Comparison of ENCODE assay signal across 1 cellular context in the genomic region with DNA sequence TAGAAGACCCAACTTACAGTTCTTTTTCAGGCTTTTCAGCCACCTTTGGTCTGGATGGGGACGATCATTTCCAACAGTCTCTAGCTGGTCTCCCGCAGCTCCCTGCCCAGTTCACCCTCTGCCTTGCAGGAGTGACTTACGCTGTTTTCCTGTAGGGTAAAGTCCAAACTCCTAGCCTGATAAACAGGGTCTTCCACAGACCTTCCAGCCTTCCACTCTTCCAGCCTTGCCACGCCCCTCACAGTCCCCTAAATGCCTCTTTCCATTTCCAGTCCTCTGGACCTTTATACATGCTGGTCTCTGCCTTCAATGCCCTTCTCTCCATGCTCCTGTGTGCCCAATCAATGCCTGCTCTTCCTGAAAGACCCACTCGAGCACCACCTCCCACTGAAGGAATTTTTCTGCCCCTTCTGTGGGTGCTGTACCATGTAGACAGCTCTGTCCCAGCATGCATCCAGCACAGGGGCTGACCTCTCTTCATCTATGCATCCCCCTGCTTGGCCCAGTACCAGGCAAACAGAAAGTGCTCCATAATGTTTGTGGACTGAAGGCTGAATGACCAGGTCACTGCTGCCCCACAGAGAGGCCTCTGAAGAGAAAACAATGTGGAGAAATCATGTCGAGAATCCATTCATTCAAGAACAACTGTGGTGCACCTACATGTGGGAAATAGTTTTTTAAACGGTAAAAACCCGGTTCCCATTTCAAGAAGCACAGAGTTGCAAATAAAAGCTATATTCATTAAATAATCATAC.
TF ChIP-seq lines count a peak whose summit lies in the region.

No MANE protein-coding gene starts in this region.

TF ChIP-seq in HepG2, 621 proteins besides CTCF, POLR2A, EP300 and RAD21 (continues in another document):
- TF ChIP-seq, protein P1, sequence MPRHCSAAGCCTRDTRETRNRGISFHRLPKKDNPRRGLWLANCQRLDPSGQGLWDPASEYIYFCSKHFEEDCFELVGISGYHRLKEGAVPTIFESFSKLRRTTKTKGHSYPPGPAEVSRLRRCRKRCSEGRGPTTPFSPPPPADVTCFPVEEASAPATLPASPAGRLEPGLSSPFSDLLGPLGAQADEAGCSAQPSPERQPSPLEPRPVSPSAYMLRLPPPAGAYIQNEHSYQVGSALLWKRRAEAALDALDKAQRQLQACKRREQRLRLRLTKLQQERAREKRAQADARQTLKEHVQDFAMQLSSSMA (CRISPR knock-in tag; IDR thresholded peaks at IDR 0.05) = 0 out of 2 replicates have a peak, but pooled peaks have one; percentile 58
- TF ChIP-seq HNRNPH1 (optimal IDR thresholded peaks at IDR 0.05; ENCODE audit: low read depth, low read length) (no peak), ZNF543 (CRISPR knock-in tag; IDR thresholded peaks at IDR 0.05) (no peak), MIER2 (CRISPR knock-in tag; IDR thresholded peaks at IDR 0.05) (no peak), HDAC1 (CRISPR knock-in tag; IDR thresholded peaks at IDR 0.05) (0 out of 2 replicates have a peak, but pooled peaks have one; percentile 50), ZNF263 (CRISPR knock-in tag; IDR thresholded peaks at IDR 0.05) (0 out of 2 replicates have a peak, but pooled peaks have one; percentile 26), ZNF510 (CRISPR knock-in tag; IDR thresholded peaks at IDR 0.05; ENCODE audit: low read depth) (no peak), ATRX (CRISPR knock-in tag; IDR thresholded peaks at IDR 0.05; ENCODE audit: borderline replicate concordance) (no peak), KMT2A (CRISPR knock-in tag; IDR thresholded peaks at IDR 0.05) (0 out of 2 replicates have a peak, but pooled peaks have one; percentile 36), ZKSCAN8 (CRISPR knock-in tag; IDR thresholded peaks at IDR 0.05; ENCODE audit: borderline replicate concordance) (peak; percentile 90), ATF1 (CRISPR knock-in tag; IDR thresholded peaks at IDR 0.05) (no peak), FOSL1 (CRISPR knock-in tag; IDR thresholded peaks at IDR 0.05; ENCODE audit: borderline replicate concordance) (no peak), ZNF670 (CRISPR knock-in tag; IDR thresholded peaks at IDR 0.05; ENCODE audit: borderline replicate concordance) (no peak), HNF4A (CRISPR knock-in tag; IDR thresholded peaks at IDR 0.05) (peak; percentile 55), CBX2 (IDR thresholded peaks at IDR 0.05; ENCODE audit: low read depth, low read length) (no peak), CBX2 (CRISPR knock-in tag; IDR thresholded peaks at IDR 0.05; ENCODE audit: low read depth) (no peak), RXRA (CRISPR knock-in tag; IDR thresholded peaks at IDR 0.05) (peak; percentile 17; the same call in 1 of the 2 replicates), FOXJ3 (CRISPR knock-in tag; IDR thresholded peaks at IDR 0.05; ENCODE audit: borderline replicate concordance) (0 out of 2 replicates have a peak, but pooled peaks have one; percentile 13), SNAPC2 (CRISPR knock-in tag; IDR thresholded peaks at IDR 0.05) (no peak), GLI4 (CRISPR knock-in tag; IDR thresholded peaks at IDR 0.05; ENCODE audit: borderline replicate concordance) (no peak), RXRB (CRISPR knock-in tag; IDR thresholded peaks at IDR 0.05; ENCODE audit: borderline replicate concordance) (peak; percentile 29; the same call in 1 of the 2 replicates), ZNF605 (CRISPR knock-in tag; IDR thresholded peaks at IDR 0.05) (no peak; the same call in 1 of the 2 replicates), SOX6 (IDR thresholded peaks at IDR 0.05) (no peak), SOX6 (CRISPR knock-in tag; IDR thresholded peaks at IDR 0.05) (0 out of 2 replicates have a peak, but pooled peaks have one; percentile 14), ZNF615 (CRISPR knock-in tag; IDR thresholded peaks at IDR 0.05; ENCODE audit: borderline replicate concordance) (no peak), HOXA3 (CRISPR knock-in tag; IDR thresholded peaks at IDR 0.05) (peak; percentile 35; the same call in 1 of the 2 replicates), ATF7-NPFF (CRISPR knock-in tag; IDR thresholded peaks at IDR 0.05; ENCODE audit: low read depth) (no peak), HNF4G (IDR thresholded peaks at IDR 0.05; ENCODE audit: borderline replicate concordance, low read depth, low read length) (peak; percentile 31; the same call in 1 of the 2 replicates), HNF4G (CRISPR knock-in tag; IDR thresholded peaks at IDR 0.05; ENCODE audit: borderline replicate concordance, low read depth) (no peak), ZMYM3 (CRISPR knock-in tag; IDR thresholded peaks at IDR 0.05) (0 out of 2 replicates have a peak, but pooled peaks have one; percentile 31), ZNF644 (CRISPR knock-in tag; IDR thresholded peaks at IDR 0.05; ENCODE audit: low read depth) (peak; percentile 45; the same call in 1 of the 2 replicates), PHF8 (CRISPR knock-in tag; IDR thresholded peaks at IDR 0.05) (no peak), CCAR2 (optimal IDR thresholded peaks at IDR 0.05; ENCODE audit: low read depth, low read length) (no peak), SMAD9 (CRISPR knock-in tag; IDR thresholded peaks at IDR 0.05) (no peak), ZNF564 (CRISPR knock-in tag; IDR thresholded peaks at IDR 0.05) (no peak), ZBTB38 (CRISPR knock-in tag; IDR thresholded peaks at IDR 0.05) (0 out of 2 replicates have a peak, but pooled peaks have one; percentile 37), ZNF234 (CRISPR knock-in tag; conservative IDR thresholded peaks at IDR 0.05) (no peak), ZSCAN29 (CRISPR knock-in tag; conservative IDR thresholded peaks at IDR 0.05) (0 out of 2 replicates have a peak, but pooled peaks have one; percentile 39)
- TF ChIP-seq, protein P2, sequence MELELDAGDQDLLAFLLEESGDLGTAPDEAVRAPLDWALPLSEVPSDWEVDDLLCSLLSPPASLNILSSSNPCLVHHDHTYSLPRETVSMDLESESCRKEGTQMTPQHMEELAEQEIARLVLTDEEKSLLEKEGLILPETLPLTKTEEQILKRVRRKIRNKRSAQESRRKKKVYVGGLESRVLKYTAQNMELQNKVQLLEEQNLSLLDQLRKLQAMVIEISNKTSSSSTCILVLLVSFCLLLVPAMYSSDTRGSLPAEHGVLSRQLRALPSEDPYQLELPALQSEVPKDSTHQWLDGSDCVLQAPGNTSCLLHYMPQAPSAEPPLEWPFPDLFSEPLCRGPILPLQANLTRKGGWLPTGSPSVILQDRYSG (CRISPR knock-in tag; IDR thresholded peaks at IDR 0.05) = no peak
- TF ChIP-seq, protein P3, sequence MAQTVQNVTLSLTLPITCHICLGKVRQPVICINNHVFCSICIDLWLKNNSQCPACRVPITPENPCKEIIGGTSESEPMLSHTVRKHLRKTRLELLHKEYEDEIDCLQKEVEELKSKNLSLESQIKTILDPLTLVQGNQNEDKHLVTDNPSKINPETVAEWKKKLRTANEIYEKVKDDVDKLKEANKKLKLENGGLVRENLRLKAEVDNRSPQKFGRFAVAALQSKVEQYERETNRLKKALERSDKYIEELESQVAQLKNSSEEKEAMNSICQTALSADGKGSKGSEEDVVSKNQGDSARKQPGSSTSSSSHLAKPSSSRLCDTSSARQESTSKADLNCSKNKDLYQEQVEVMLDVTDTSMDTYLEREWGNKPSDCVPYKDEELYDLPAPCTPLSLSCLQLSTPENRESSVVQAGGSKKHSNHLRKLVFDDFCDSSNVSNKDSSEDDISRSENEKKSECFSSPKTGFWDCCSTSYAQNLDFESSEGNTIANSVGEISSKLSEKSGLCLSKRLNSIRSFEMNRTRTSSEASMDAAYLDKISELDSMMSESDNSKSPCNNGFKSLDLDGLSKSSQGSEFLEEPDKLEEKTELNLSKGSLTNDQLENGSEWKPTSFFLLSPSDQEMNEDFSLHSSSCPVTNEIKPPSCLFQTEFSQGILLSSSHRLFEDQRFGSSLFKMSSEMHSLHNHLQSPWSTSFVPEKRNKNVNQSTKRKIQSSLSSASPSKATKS (CRISPR knock-in tag; IDR thresholded peaks at IDR 0.05) = no peak
- TF ChIP-seq, protein P4, sequence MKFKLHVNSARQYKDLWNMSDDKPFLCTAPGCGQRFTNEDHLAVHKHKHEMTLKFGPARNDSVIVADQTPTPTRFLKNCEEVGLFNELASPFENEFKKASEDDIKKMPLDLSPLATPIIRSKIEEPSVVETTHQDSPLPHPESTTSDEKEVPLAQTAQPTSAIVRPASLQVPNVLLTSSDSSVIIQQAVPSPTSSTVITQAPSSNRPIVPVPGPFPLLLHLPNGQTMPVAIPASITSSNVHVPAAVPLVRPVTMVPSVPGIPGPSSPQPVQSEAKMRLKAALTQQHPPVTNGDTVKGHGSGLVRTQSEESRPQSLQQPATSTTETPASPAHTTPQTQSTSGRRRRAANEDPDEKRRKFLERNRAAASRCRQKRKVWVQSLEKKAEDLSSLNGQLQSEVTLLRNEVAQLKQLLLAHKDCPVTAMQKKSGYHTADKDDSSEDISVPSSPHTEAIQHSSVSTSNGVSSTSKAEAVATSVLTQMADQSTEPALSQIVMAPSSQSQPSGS (CRISPR knock-in tag; IDR thresholded peaks at IDR 0.05) = 0 out of 2 replicates have a peak, but pooled peaks have one; percentile 17
- TF ChIP-seq, protein P5, sequence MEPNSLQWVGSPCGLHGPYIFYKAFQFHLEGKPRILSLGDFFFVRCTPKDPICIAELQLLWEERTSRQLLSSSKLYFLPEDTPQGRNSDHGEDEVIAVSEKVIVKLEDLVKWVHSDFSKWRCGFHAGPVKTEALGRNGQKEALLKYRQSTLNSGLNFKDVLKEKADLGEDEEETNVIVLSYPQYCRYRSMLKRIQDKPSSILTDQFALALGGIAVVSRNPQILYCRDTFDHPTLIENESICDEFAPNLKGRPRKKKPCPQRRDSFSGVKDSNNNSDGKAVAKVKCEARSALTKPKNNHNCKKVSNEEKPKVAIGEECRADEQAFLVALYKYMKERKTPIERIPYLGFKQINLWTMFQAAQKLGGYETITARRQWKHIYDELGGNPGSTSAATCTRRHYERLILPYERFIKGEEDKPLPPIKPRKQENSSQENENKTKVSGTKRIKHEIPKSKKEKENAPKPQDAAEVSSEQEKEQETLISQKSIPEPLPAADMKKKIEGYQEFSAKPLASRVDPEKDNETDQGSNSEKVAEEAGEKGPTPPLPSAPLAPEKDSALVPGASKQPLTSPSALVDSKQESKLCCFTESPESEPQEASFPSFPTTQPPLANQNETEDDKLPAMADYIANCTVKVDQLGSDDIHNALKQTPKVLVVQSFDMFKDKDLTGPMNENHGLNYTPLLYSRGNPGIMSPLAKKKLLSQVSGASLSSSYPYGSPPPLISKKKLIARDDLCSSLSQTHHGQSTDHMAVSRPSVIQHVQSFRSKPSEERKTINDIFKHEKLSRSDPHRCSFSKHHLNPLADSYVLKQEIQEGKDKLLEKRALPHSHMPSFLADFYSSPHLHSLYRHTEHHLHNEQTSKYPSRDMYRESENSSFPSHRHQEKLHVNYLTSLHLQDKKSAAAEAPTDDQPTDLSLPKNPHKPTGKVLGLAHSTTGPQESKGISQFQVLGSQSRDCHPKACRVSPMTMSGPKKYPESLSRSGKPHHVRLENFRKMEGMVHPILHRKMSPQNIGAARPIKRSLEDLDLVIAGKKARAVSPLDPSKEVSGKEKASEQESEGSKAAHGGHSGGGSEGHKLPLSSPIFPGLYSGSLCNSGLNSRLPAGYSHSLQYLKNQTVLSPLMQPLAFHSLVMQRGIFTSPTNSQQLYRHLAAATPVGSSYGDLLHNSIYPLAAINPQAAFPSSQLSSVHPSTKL (CRISPR knock-in tag; IDR thresholded peaks at IDR 0.05) = peak; percentile 30; the same call in 1 of the 2 replicates
- TF ChIP-seq, protein P6, sequence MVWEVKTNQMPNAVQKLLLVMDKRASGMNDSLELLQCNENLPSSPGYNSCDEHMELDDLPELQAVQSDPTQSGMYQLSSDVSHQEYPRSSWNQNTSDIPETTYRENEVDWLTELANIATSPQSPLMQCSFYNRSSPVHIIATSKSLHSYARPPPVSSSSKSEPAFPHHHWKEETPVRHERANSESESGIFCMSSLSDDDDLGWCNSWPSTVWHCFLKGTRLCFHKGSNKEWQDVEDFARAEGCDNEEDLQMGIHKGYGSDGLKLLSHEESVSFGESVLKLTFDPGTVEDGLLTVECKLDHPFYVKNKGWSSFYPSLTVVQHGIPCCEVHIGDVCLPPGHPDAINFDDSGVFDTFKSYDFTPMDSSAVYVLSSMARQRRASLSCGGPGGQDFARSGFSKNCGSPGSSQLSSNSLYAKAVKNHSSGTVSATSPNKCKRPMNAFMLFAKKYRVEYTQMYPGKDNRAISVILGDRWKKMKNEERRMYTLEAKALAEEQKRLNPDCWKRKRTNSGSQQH (CRISPR knock-in tag; IDR thresholded peaks at IDR 0.05; ENCODE audit: low read depth) = peak; percentile 78; the same call in 1 of the 2 replicates
- TF ChIP-seq, protein P7, sequence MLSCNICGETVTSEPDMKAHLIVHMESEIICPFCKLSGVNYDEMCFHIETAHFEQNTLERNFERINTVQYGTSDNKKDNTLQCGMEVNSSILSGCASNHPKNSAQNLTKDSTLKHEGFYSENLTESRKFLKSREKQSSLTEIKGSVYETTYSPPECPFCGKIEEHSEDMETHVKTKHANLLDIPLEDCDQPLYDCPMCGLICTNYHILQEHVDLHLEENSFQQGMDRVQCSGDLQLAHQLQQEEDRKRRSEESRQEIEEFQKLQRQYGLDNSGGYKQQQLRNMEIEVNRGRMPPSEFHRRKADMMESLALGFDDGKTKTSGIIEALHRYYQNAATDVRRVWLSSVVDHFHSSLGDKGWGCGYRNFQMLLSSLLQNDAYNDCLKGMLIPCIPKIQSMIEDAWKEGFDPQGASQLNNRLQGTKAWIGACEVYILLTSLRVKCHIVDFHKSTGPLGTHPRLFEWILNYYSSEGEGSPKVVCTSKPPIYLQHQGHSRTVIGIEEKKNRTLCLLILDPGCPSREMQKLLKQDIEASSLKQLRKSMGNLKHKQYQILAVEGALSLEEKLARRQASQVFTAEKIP (CRISPR knock-in tag; IDR thresholded peaks at IDR 0.05; ENCODE audit: borderline replicate concordance) = no peak
- TF ChIP-seq, protein P8, sequence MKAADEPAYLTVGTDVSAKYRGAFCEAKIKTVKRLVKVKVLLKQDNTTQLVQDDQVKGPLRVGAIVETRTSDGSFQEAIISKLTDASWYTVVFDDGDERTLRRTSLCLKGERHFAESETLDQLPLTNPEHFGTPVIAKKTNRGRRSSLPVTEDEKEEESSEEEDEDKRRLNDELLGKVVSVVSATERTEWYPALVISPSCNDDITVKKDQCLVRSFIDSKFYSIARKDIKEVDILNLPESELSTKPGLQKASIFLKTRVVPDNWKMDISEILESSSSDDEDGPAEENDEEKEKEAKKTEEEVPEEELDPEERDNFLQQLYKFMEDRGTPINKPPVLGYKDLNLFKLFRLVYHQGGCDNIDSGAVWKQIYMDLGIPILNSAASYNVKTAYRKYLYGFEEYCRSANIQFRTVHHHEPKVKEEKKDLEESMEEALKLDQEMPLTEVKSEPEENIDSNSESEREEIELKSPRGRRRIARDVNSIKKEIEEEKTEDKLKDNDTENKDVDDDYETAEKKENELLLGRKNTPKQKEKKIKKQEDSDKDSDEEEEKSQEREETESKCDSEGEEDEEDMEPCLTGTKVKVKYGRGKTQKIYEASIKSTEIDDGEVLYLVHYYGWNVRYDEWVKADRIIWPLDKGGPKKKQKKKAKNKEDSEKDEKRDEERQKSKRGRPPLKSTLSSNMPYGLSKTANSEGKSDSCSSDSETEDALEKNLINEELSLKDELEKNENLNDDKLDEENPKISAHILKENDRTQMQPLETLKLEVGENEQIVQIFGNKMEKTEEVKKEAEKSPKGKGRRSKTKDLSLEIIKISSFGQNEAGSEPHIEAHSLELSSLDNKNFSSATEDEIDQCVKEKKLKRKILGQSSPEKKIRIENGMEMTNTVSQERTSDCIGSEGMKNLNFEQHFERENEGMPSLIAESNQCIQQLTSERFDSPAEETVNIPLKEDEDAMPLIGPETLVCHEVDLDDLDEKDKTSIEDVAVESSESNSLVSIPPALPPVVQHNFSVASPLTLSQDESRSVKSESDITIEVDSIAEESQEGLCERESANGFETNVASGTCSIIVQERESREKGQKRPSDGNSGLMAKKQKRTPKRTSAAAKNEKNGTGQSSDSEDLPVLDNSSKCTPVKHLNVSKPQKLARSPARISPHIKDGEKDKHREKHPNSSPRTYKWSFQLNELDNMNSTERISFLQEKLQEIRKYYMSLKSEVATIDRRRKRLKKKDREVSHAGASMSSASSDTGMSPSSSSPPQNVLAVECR (CRISPR knock-in tag; IDR thresholded peaks at IDR 0.05; ENCODE audit: borderline replicate concordance) = peak; percentile 26; the same call in 1 of the 2 replicates
